In genomic region chr4:122827899-122828601, GRCh38 we compare ENCODE assay signal across 7 cellular contexts. TPM values are rescaled to one million over a fixed set of nuclear protein-coding genes. Genes with fewer than 3 reads are reported as not detected.
DNase-seq lines count a peak whose midpoint lies in the region; ATAC-seq, FAIRE-seq and TF ChIP-seq lines count a peak whose summit lies in the region.

No MANE protein-coding gene starts in this region.

- peak; percentile 89 for DNase-seq in GM13977 (ENCODE audit: low spot score)
- DNase-seq in WTC11 (ENCODE audit: low spot score): peak; percentile 83
- no peak for DNase-seq in epithelial cell of prostate (ENCODE audit: low read depth, low spot score)
- DNase-seq in myocyte (ENCODE audit: low read depth): peak; percentile 40
- DNase-seq in urothelium cell line (ENCODE audit: low spot score): peak; percentile 60

- H3K27ac Mint-ChIP-seq in WTC11: peak overlapping the region; percentile 97

- no peaks in the 10 kb centered on the region for H4K20me1 ChIP-seq in KMS-11 (ENCODE audit: insufficient read depth)

- H3K4me1 ChIP-seq in KMS-11 (ENCODE audit: low read depth, poor library complexity, severe bottlenecking): peaks cover 26% of the 10 kb centered on the region

- H3K9ac ChIP-seq in KMS-11: peak overlapping the region; percentile 87

- peak overlapping the region; percentile 94 for H3K27ac ChIP-seq in KMS-11
- H3K27ac ChIP-seq in epithelial cell of prostate: peak overlapping the region; percentile 19

- H3K36me3 Mint-ChIP-seq in WTC11: peaks cover 39% of the 10 kb centered on the region

- H3K36me3 ChIP-seq in KMS-11 (ENCODE audit: insufficient read depth): no peaks in the 10 kb centered on the region

- H3K4me3 ChIP-seq in KMS-11 (IDR thresholded peaks at IDR 0.05; ENCODE audit: insufficient read depth, low read depth, low read length): peak overlapping the region; percentile 64

- no peak for TF ChIP-seq CTCF in GM13977 (IDR thresholded peaks at IDR 0.05; ENCODE audit: extremely low read depth, insufficient read depth, missing control alignments)
- no peak for TF ChIP-seq CTCF in KMS-11 (conservative IDR thresholded peaks at IDR 0.05; ENCODE audit: low read depth, low read length)
- no peak for TF ChIP-seq CTCF in WTC11 (IDR thresholded peaks at IDR 0.05)

- peaks cover 26% of the 10 kb centered on the region; the same call in 1 of the 2 replicates for H3K79me2 ChIP-seq in KMS-11 (ENCODE audit: insufficient read depth, low read depth)

- no peaks in the 10 kb centered on the region for H3K27me3 Mint-ChIP-seq in WTC11 (ENCODE audit: low read depth)

- FAIRE-seq in urothelium cell line (lab: Jason Lieb, UNC): no peak

- H3K4me2 ChIP-seq in KMS-11: peak overlapping the region; percentile 65

- ATAC-seq in GM21825 (IDR thresholded peaks at IDR 0.05; ENCODE audit: unreplicated experiment): peak; percentile 82
- ATAC-seq in WTC11: peak; percentile 75

- CTCF ChIA-PET in WTC11 (lab: Charles Lee): interaction anchor here (1.0 to 1.7 kb wide), 6 partner anchors 27 to 96 kb away, joined by 3 to 6 read pairs (median 4); partner anchors contain the start of gene BBS12

- peak overlapping the region; percentile 80 for H3K4me3 Mint-ChIP-seq in WTC11

- no peaks in the 10 kb centered on the region for H3K27me3 ChIP-seq in KMS-11 (ENCODE audit: insufficient read depth, low read depth)

- H3K4me1 Mint-ChIP-seq in WTC11: peaks cover 59% of the 10 kb centered on the region

- in situ Hi-C loops in GM13977 (cut with MboI; ENCODE audit: low pct_unique_long_range_greater_than_20kb, low sequenced_read_pairs, unreplicated experiment): no loop called here

- peak overlapping the region; percentile 31 for H2AFZ ChIP-seq in KMS-11 (ENCODE audit: low read depth)

- no peaks in the 10 kb centered on the region for H3K9me3 Mint-ChIP-seq in WTC11

- POLR2A ChIA-PET in WTC11 (lab: Charles Lee): interaction anchor here (0.6 to 3.0 kb wide), 6 partner anchors 31 to 243 kb away, joined by 3 to 23 read pairs (median 8); partner anchors contain the start of gene BBS12

TF ChIP-seq in WTC11, 78 proteins besides CTCF, POLR2A, EP300 and RAD21:
- TF ChIP-seq ERG (CRISPR knock-in tag; IDR thresholded peaks at IDR 0.05): peak; percentile 30; the same call in 1 of the 2 replicates
- TF ChIP-seq FOXK1 (CRISPR knock-in tag; IDR thresholded peaks at IDR 0.05): no peak; the same call in 1 of the 2 replicates
- TF ChIP-seq ZNF396 (CRISPR knock-in tag; IDR thresholded peaks at IDR 0.05; ENCODE audit: borderline replicate concordance): no peak
- TF ChIP-seq SP1 (CRISPR knock-in tag; conservative IDR thresholded peaks at IDR 0.05): no peak; the same call in 1 of the 2 replicates
- peak; percentile 27; the same call in 1 of the 2 replicates for TF ChIP-seq USF1 (CRISPR knock-in tag; IDR thresholded peaks at IDR 0.05)
- 0 out of 2 replicates have a peak, but pooled peaks have one; percentile 55 for TF ChIP-seq SMAD3 (CRISPR knock-in tag; IDR thresholded peaks at IDR 0.05; ENCODE audit: borderline replicate concordance)
- no peak for TF ChIP-seq MLX (CRISPR knock-in tag; IDR thresholded peaks at IDR 0.05)
- TF ChIP-seq NFE2L1 (CRISPR knock-in tag; IDR thresholded peaks at IDR 0.05): no peak
- TF ChIP-seq, protein P1, sequence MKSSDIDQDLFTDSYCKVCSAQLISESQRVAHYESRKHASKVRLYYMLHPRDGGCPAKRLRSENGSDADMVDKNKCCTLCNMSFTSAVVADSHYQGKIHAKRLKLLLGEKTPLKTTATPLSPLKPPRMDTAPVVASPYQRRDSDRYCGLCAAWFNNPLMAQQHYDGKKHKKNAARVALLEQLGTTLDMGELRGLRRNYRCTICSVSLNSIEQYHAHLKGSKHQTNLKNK (CRISPR knock-in tag; IDR thresholded peaks at IDR 0.05): 0 out of 2 replicates have a peak, but pooled peaks have one; percentile 48
- TF ChIP-seq, protein P2, sequence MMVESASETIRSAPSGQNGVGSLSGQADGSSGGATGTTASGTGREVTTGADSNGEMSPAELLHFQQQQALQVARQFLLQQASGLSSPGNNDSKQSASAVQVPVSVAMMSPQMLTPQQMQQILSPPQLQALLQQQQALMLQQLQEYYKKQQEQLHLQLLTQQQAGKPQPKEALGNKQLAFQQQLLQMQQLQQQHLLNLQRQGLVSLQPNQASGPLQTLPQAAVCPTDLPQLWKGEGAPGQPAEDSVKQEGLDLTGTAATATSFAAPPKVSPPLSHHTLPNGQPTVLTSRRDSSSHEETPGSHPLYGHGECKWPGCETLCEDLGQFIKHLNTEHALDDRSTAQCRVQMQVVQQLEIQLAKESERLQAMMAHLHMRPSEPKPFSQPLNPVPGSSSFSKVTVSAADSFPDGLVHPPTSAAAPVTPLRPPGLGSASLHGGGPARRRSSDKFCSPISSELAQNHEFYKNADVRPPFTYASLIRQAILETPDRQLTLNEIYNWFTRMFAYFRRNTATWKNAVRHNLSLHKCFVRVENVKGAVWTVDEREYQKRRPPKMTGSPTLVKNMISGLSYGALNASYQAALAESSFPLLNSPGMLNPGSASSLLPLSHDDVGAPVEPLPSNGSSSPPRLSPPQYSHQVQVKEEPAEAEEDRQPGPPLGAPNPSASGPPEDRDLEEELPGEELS (CRISPR knock-in tag; IDR thresholded peaks at IDR 0.05): peak; percentile 53; the same call in 1 of the 2 replicates
- TF ChIP-seq FOXJ3 (CRISPR knock-in tag; IDR thresholded peaks at IDR 0.05; ENCODE audit: borderline replicate concordance): 0 out of 2 replicates have a peak, but pooled peaks have one; percentile 32
- TF ChIP-seq TP53 (CRISPR knock-in tag; IDR thresholded peaks at IDR 0.05): no peak
- 0 out of 2 replicates have a peak, but pooled peaks have one; percentile 20 for TF ChIP-seq ZNF232 (CRISPR knock-in tag; IDR thresholded peaks at IDR 0.05)
- TF ChIP-seq E2F1 (CRISPR knock-in tag; IDR thresholded peaks at IDR 0.05): no peak
- TF ChIP-seq MYBL2 (CRISPR knock-in tag; IDR thresholded peaks at IDR 0.05): 0 out of 2 replicates have a peak, but pooled peaks have one; percentile 14

RNA-seq across cellular contexts. Expression of gene FGF2, which starts 1.4 kb away (rescaled TPM):
- total RNA-seq in WTC11 (2021): 115 to 134 TPM (median 127 TPM) in 3 replicates
- total RNA-seq in myocyte: 5.8 and 6.2 TPM in 2 replicates
- 15.4 TPM for polyA plus RNA-seq in myocyte (2012)

Comparison
In these comparisons a context has a peak if more than half of its experiments do, and no peak if none do; other contexts are left out.
1. RNA of gene FGF2, which starts 1.4 kb away (total RNA-seq): 115 to 134 TPM in WTC11; 5.8 to 6.2 TPM in myocyte; every median in the first group is over 10 times any median in the second.